ENCODE assay signal across 17 cellular contexts in genomic region chr13:66661336-66661735, GRCh38.
"Had no signal": no experiment of that assay in that cellular context is flagged by ENCODE, and none has a peak within 500 bp of the region (broad histone marks: within the 10 kb centered on the region; RNA-seq: fewer than 3 reads in every experiment).

No MANE protein-coding gene starts in this region.

- H3K9me3 ChIP-seq: body of pancreas, testis had no signal

- H3K4me3 ChIP-seq: body of pancreas, hepatocyte, testis had no signal

- DNase-seq: activated CD4-positive, alpha-beta T cell treated with anti-CD3 and anti-CD28 coated beads for 36 hours; activated CD4-positive, alpha-beta T cell treated with anti-CD3 and anti-CD28 coated beads, Interleukin-2, amount 50 U/mL, for 48 hours; amygdala; body of pancreas; foreskin fibroblast; left cardiac atrium; mesenchymal stem cell; naive thymus-derived CD8-positive, alpha-beta T cell; stimulated activated CD4-positive, alpha-beta T cell treated with anti-CD3 and anti-CD28 coated beads, Interleukin-4, amount 100 ng/mL, for 24 hours; T-helper 2 cell; testis had no signal

- H3K4me1 ChIP-seq: body of pancreas, testis had no signal

- H3K36me3 Mint-ChIP-seq: activated naive CD8-positive, alpha-beta T cell; naive thymus-derived CD8-positive, alpha-beta T cell; stimulated activated effector memory CD8-positive, alpha-beta T cell treated with anti-CD3 and anti-CD28 coated beads, Interleukin-12 subunit alpha, Interleukin-12 subunit beta, amount 100 ng/mL, for 72 hours; type B pancreatic cell had no signal

- H2AFZ ChIP-seq: hepatocyte had no signal

- H3K27me3 ChIP-seq: body of pancreas, hepatocyte, testis had no signal

- ATAC-seq: activated CD4-positive, alpha-beta T cell treated with anti-CD3 and anti-CD28 coated beads for 36 hours; body of pancreas; left cardiac atrium; naive thymus-derived CD8-positive, alpha-beta T cell; sciatic nerve; stimulated activated effector memory CD8-positive, alpha-beta T cell treated with anti-CD3 and anti-CD28 coated beads, Interleukin-12 subunit alpha, Interleukin-12 subunit beta, amount 100 ng/mL, for 72 hours had no signal

- H3K9me3 Mint-ChIP-seq: type B pancreatic cell had no signal

- H3K4me1 Mint-ChIP-seq: activated CD4-positive, alpha-beta T cell treated with anti-CD3 and anti-CD28 coated beads for 36 hours; stimulated activated effector memory CD8-positive, alpha-beta T cell treated with anti-CD3 and anti-CD28 coated beads, Interleukin-12 subunit alpha, Interleukin-12 subunit beta, amount 100 ng/mL, for 72 hours had no signal

- H3K27ac ChIP-seq: body of pancreas, epithelial cell of prostate, hepatocyte, testis had no signal

- H3K79me2 ChIP-seq: hepatocyte had no signal

- H3K4me3 Mint-ChIP-seq: activated CD4-positive, alpha-beta T cell treated with anti-CD3 and anti-CD28 coated beads for 36 hours; activated naive CD8-positive, alpha-beta T cell; naive thymus-derived CD8-positive, alpha-beta T cell; stimulated activated effector memory CD8-positive, alpha-beta T cell treated with anti-CD3 and anti-CD28 coated beads, Interleukin-12 subunit alpha, Interleukin-12 subunit beta, amount 100 ng/mL, for 72 hours; type B pancreatic cell had no signal

- H3K27me3 Mint-ChIP-seq: activated CD4-positive, alpha-beta T cell treated with anti-CD3 and anti-CD28 coated beads for 36 hours; activated naive CD8-positive, alpha-beta T cell; naive thymus-derived CD8-positive, alpha-beta T cell; type B pancreatic cell had no signal

- H3K4me2 ChIP-seq: hepatocyte had no signal

- H3K27ac Mint-ChIP-seq: activated CD4-positive, alpha-beta T cell treated with anti-CD3 and anti-CD28 coated beads for 36 hours; activated naive CD8-positive, alpha-beta T cell; naive thymus-derived CD8-positive, alpha-beta T cell; stimulated activated effector memory CD8-positive, alpha-beta T cell treated with anti-CD3 and anti-CD28 coated beads, Interleukin-12 subunit alpha, Interleukin-12 subunit beta, amount 100 ng/mL, for 72 hours; type B pancreatic cell had no signal
